1 cellular context compared by ENCODE assay signal in the genomic region with DNA sequence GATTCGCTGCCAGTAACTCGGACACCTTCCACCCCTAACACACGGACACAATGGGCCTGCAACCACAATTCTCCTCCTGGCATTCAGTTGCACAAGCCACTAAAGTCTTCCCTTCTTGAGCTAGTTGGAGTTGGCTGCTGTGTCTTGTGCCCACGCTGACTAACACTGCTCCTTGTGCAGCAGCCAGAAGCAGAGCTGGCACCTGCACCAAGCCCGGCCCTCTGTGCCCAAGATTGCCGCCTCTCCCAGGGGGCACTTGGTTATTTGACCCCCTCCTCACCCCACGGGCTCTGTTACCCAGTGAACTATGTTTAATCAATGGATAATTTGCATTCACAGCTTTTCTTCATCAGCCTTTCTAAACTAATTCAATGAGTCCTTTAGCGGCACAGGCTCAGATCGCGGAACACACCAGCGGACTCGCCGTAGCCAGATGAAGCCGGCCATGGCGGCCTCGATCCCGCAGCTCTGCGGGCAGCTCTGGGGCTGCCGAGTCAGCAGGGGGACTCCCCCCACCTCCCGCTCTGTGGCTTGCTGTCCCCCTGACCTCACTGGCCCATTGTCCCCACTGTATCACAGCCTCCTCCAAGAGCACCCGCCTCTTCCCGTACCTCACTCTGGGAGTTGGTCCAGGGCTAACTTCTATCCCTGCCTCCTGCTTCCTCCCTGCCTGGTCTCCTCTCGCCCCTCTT.
TF ChIP-seq lines count a peak whose summit lies in the region.

No MANE protein-coding gene starts in this region.

TF ChIP-seq in H1, 55 proteins besides CTCF, POLR2A, EP300 and RAD21:
- TF ChIP-seq TAF7 (optimal IDR thresholded peaks at IDR 0.05; ENCODE audit: borderline replicate concordance, low read depth, low read length) (no peak), KDM1A (IDR thresholded peaks at IDR 0.05; ENCODE audit: borderline replicate concordance, low read length) (no peak), HDAC6 (IDR thresholded peaks at IDR 0.05; ENCODE audit: low read depth, low read length) (no peak), TCF12 (IDR thresholded peaks at IDR 0.05; ENCODE audit: low read depth, low read length) (no peak), CBX5 (IDR thresholded peaks at IDR 0.05; ENCODE audit: low read depth, low read length) (no peak), FOSL1 (IDR thresholded peaks at IDR 0.05; ENCODE audit: insufficient read depth, low read depth, low read length) (no peak), ZNF274 (IDR thresholded peaks at IDR 0.05; ENCODE audit: borderline replicate concordance, extremely low read depth, low read length) (no peak), JUN (IDR thresholded peaks at IDR 0.05; ENCODE audit: low read depth, low read length) (no peak), BRCA1 (IDR thresholded peaks at IDR 0.05; ENCODE audit: low read depth, low read length) (no peak), JUND (IDR thresholded peaks at IDR 0.05; ENCODE audit: low read length) (no peak), TEAD4 (IDR thresholded peaks at IDR 0.05; ENCODE audit: low read depth, low read length) (no peak), MAFK (IDR thresholded peaks at IDR 0.05; ENCODE audit: low read depth, low read length) (no peak), CEBPB (IDR thresholded peaks at IDR 0.05; ENCODE audit: low read depth, low read length) (no peak), EGR1 (IDR thresholded peaks at IDR 0.05; ENCODE audit: borderline replicate concordance, low read depth, low read length) (no peak), CBX8 (IDR thresholded peaks at IDR 0.05; ENCODE audit: borderline replicate concordance, low read depth, low read length) (no peak), CHD2 (IDR thresholded peaks at IDR 0.05; ENCODE audit: low read length) (no peak)
- TF ChIP-seq, protein P1, sequence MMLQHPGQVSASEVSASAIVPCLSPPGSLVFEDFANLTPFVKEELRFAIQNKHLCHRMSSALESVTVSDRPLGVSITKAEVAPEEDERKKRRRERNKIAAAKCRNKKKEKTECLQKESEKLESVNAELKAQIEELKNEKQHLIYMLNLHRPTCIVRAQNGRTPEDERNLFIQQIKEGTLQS (IDR thresholded peaks at IDR 0.05; ENCODE audit: insufficient read depth, low read depth, low read length): no peak
- TF ChIP-seq, protein P2, sequence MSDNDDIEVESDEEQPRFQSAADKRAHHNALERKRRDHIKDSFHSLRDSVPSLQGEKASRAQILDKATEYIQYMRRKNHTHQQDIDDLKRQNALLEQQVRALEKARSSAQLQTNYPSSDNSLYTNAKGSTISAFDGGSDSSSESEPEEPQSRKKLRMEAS (IDR thresholded peaks at IDR 0.05): no peak
